8 cellular contexts compared by ENCODE assay signal in genomic region chr15:78876954-78877353, GRCh38. TPM values are rescaled to one million over a fixed set of nuclear protein-coding genes. Genes with fewer than 3 reads are reported as not detected.
DNase-seq lines count a peak whose midpoint lies in the region; ATAC-seq, FAIRE-seq and TF ChIP-seq lines count a peak whose summit lies in the region.
"Not testable (repeated sequence)": the region's sequence is repeated elsewhere in the genome, so short reads cannot be mapped to it uniquely, and the experiment has no call there.

No MANE protein-coding gene starts in this region.

- TF ChIP-seq POLR2A in GM12878 (IDR thresholded peaks at IDR 0.05; ENCODE audit: low read depth, low read length), result not testable (repeated sequence)

- H3F3A ChIP-seq in neural progenitor cell (ENCODE audit: low read depth), result peaks cover 22% of the 10 kb centered on the region

- ATAC-seq in activated CD8-positive, alpha-beta memory T cell treated with anti-CD3 and anti-CD28 coated beads, Interleukin-2, amount 10 ng/mL, durations not matched to agents 7 days and 5 days; GM12878; thoracic aorta (ENCODE audit: insufficient number of reproducible peaks, low FRiP score, low read depth): not testable (repeated sequence)

- H4K20me1 ChIP-seq in GM12878 (ENCODE audit: control insufficient read depth, insufficient read depth), result peaks cover 18% of the 10 kb centered on the region
- peaks cover 84% of the 10 kb centered on the region for H4K20me1 ChIP-seq in neural progenitor cell (ENCODE audit: low read depth)

- H3K4me1 ChIP-seq in CD4-positive, alpha-beta memory T cell (ENCODE audit: insufficient read depth, low read length), result peaks cover 80% of the 10 kb centered on the region
- H3K4me1 ChIP-seq in GM12878 (ENCODE audit: control insufficient read depth, insufficient read depth, low read length), result peaks cover 19% of the 10 kb centered on the region; the same call in 1 of the 2 replicates
- H3K4me1 ChIP-seq in cardiac muscle cell (ENCODE audit: low read depth), result peaks cover 36% of the 10 kb centered on the region
- peaks cover 57% of the 10 kb centered on the region for H3K4me1 ChIP-seq in neural progenitor cell
- H3K4me1 ChIP-seq in thoracic aorta (ENCODE audit: control insufficient read depth in 1 of 2, low read depth in 2 of 2), result peaks cover 52 to 76% of the 10 kb centered on the region in 2 donors

- not testable (repeated sequence) for H3K9me3 ChIP-seq in CD4-positive, alpha-beta memory T cell (ENCODE audit: control insufficient read depth in 1 of 2, low read length in 2 of 2); SK-N-MC (ENCODE audit: low read depth, low read length); GM12878 (replicated peaks; ENCODE audit: control insufficient read depth, insufficient read depth, low read length); cardiac muscle cell (ENCODE audit: low read depth); neural progenitor cell (ENCODE audit: low read depth); thoracic aorta

- peaks cover 20 to 63% of the 10 kb centered on the region in 2 donors for H3K36me3 Mint-ChIP-seq in CD4-positive, alpha-beta memory T cell
- peaks cover 54% of the 10 kb centered on the region for H3K36me3 Mint-ChIP-seq in HFFc6 (ENCODE audit: low read depth)
- H3K36me3 Mint-ChIP-seq in activated CD8-positive, alpha-beta memory T cell treated with anti-CD3 and anti-CD28 coated beads, Interleukin-2, amount 10 ng/mL, durations not matched to agents 7 days and 5 days, result peaks cover 42% of the 10 kb centered on the region
- H3K36me3 Mint-ChIP-seq in neural progenitor cell, result peaks cover 17% of the 10 kb centered on the region

- not testable (repeated sequence) for TF ChIP-seq CTCF in HFFc6 (IDR thresholded peaks at IDR 0.05); GM12878 (IDR thresholded peaks at IDR 0.05 in 2 of 3, conservative IDR thresholded peaks at IDR 0.05 in 1 of 3; ENCODE audit: control insufficient read depth in 2 of 3, extremely low read depth in 1 of 3, insufficient read depth in 1 of 3, low read depth in 3 of 3, low read length in 3 of 3); cardiac muscle cell (IDR thresholded peaks at IDR 0.05; ENCODE audit: low read depth, low read length); neural progenitor cell (IDR thresholded peaks at IDR 0.05); thoracic aorta (IDR thresholded peaks at IDR 0.05)

- H3K9me3 Mint-ChIP-seq in CD4-positive, alpha-beta memory T cell; HFFc6; activated CD8-positive, alpha-beta memory T cell treated with anti-CD3 and anti-CD28 coated beads, Interleukin-2, amount 10 ng/mL, durations not matched to agents 7 days and 5 days (ENCODE audit: low read depth); neural progenitor cell: not testable (repeated sequence)

- WGBS in GM12878 (ENCODE audit: insufficient coverage, insufficient replicate concordance, low lambda C conversion rate, missing lambda C conversion rate), result 2% methylated on average over 12 of the region's 14 CpGs

- H3K36me3 ChIP-seq in CD4-positive, alpha-beta memory T cell (ENCODE audit: insufficient read depth, low read length), result peaks cover 18% of the 10 kb centered on the region
- H3K36me3 ChIP-seq in SK-N-MC (ENCODE audit: insufficient read depth, low read length) (peaks cover 32% of the 10 kb centered on the region), GM12878 (ENCODE audit: control insufficient read depth in 2 of 2, insufficient read depth in 2 of 2, low read length in 1 of 2) (peaks cover 0 to 15% of the 10 kb centered on the region in 2 experiments; a peak in 3 of 4 replicates), cardiac muscle cell (peaks cover 16% of the 10 kb centered on the region)
- H3K36me3 ChIP-seq in neural progenitor cell, thoracic aorta: not testable (repeated sequence)

- peak overlapping the region in 3 of 7 donors; percentile 8 to 100 (median 46) for H3K27ac Mint-ChIP-seq in CD4-positive, alpha-beta memory T cell
- H3K27ac Mint-ChIP-seq in HFFc6, neural progenitor cell: not testable (repeated sequence)
- peak overlapping the region; percentile 28 for H3K27ac Mint-ChIP-seq in activated CD8-positive, alpha-beta memory T cell treated with anti-CD3 and anti-CD28 coated beads, Interleukin-2, amount 10 ng/mL, durations not matched to agents 7 days and 5 days

- H3K4me2 ChIP-seq in GM12878 (ENCODE audit: control insufficient read depth, insufficient read depth) (peak overlapping the region; percentile 72), neural progenitor cell (peak overlapping the region; percentile 81)

- H3K9ac ChIP-seq in SK-N-MC (ENCODE audit: insufficient read length); GM12878 (ENCODE audit: control insufficient read depth, insufficient read depth, low read length); neural progenitor cell: not testable (repeated sequence)

- DNase-seq in CD4-positive, alpha-beta memory T cell; HFFc6; SK-N-MC (ENCODE audit: low read depth, low spot score); activated CD8-positive, alpha-beta memory T cell treated with anti-CD3 and anti-CD28 coated beads, Interleukin-2, amount 10 ng/mL, durations not matched to agents 7 days and 5 days; GM12878 (ENCODE audit: low read depth, low spot score); cardiac muscle cell (ENCODE audit: low read depth in 1 of 2, low spot score in 1 of 2); neural progenitor cell (ENCODE audit: low spot score); thoracic aorta (ENCODE audit: low spot score): not testable (repeated sequence)

- peaks cover 90% of the 10 kb centered on the region for H3K79me2 ChIP-seq in GM12878 (ENCODE audit: control insufficient read depth, insufficient read depth, low read length)
- peaks cover 94% of the 10 kb centered on the region for H3K79me2 ChIP-seq in neural progenitor cell (ENCODE audit: low read depth)

- FAIRE-seq in GM12878 (lab: Jason Lieb, UNC), result not testable (repeated sequence)

- CTCF ChIA-PET in CD4-positive, alpha-beta memory T cell (lab: Charles Lee; ENCODE audit: partially characterized antibody), result interaction anchor here (0.8 kb wide), 1 partner anchor 14 kb away, joined by 3 read pairs; no protein-coding TSS in a partner anchor
- CTCF ChIA-PET in activated CD8-positive, alpha-beta memory T cell treated with anti-CD3 and anti-CD28 coated beads, Interleukin-2, amount 10 ng/mL, durations not matched to agents 7 days and 5 days (lab: Charles Lee), result interaction anchor here (1.0 to 1.1 kb wide), 3 partner anchors 9 to 38 kb away, joined by 3 read pairs; no protein-coding TSS in a partner anchor
- CTCF ChIA-PET in GM12878 (lab: Yijun Ruan, JAX), result interaction anchor here (0.5 to 1.2 kb wide), 6 partner anchors 14 to 607 kb away, joined by 3 to 4 read pairs (median 3); no protein-coding TSS in a partner anchor

- not testable (repeated sequence) for BruUV-seq in GM12878 (replicated peaks; lab: Mats Ljungman, UMichigan)

- not testable (repeated sequence) for H3K27ac ChIP-seq in CD4-positive, alpha-beta memory T cell (ENCODE audit: low read depth, low read length); SK-N-MC; GM12878 (ENCODE audit: control insufficient read depth, insufficient read depth); neural progenitor cell
- H3K27ac ChIP-seq in cardiac muscle cell, result peak overlapping the region; percentile 8
- peak overlapping the region in 1 of 2 donors; percentile 10 for H3K27ac ChIP-seq in thoracic aorta

- H3K4me1 Mint-ChIP-seq in CD4-positive, alpha-beta memory T cell, result peaks cover 43 to 98% (median 64%) of the 10 kb centered on the region in 4 donors
- H3K4me1 Mint-ChIP-seq in HFFc6 (ENCODE audit: low read depth), result peaks cover 67% of the 10 kb centered on the region
- H3K4me1 Mint-ChIP-seq in activated CD8-positive, alpha-beta memory T cell treated with anti-CD3 and anti-CD28 coated beads, Interleukin-2, amount 10 ng/mL, durations not matched to agents 7 days and 5 days, result peaks cover 68% of the 10 kb centered on the region
- peaks cover 35% of the 10 kb centered on the region for H3K4me1 Mint-ChIP-seq in neural progenitor cell

- not testable (repeated sequence) for H2AFZ ChIP-seq in GM12878 (ENCODE audit: control insufficient read depth, low read depth, low read length); neural progenitor cell (replicated peaks)

- not testable (repeated sequence) for H3K4me3 ChIP-seq in CD4-positive, alpha-beta memory T cell (ENCODE audit: low read length in 2 of 2); cardiac muscle cell
- peak overlapping the region; percentile 100 for H3K4me3 ChIP-seq in SK-N-MC
- peak overlapping the region; percentile 90 for H3K4me3 ChIP-seq in GM12878
- peak overlapping the region; percentile 19 for H3K4me3 ChIP-seq in neural progenitor cell
- peak overlapping the region; percentile 100 for H3K4me3 ChIP-seq in thoracic aorta

- intact Hi-C loops in CD4-positive, alpha-beta memory T cell (cut with micrococcal nuclease), result loop anchor here (2.0 to 10.0 kb wide), 2 partner anchors 14 to 122 kb away; no protein-coding TSS in a partner anchor
- intact Hi-C loops in GM12878 (cut with micrococcal nuclease; ENCODE audit: unreplicated experiment), result not testable (repeated sequence)

- in situ Hi-C loops in GM12878 (cut with MboI), result not testable (repeated sequence)

- POLR2A ChIA-PET in CD4-positive, alpha-beta memory T cell (lab: Charles Lee; ENCODE audit: partially characterized antibody), result interaction anchor here (1.3 kb wide), 1 partner anchor 15 kb away, joined by 4 read pairs; no protein-coding TSS in a partner anchor
- POLR2A ChIA-PET in GM12878 (lab: Charles Lee), result interaction anchor here (1.2 to 5.3 kb wide), 2 partner anchors 15 to 138 kb away, joined by 3 to 21 read pairs; no protein-coding TSS in a partner anchor

- not testable (repeated sequence) for H3K27me3 Mint-ChIP-seq in CD4-positive, alpha-beta memory T cell; activated CD8-positive, alpha-beta memory T cell treated with anti-CD3 and anti-CD28 coated beads, Interleukin-2, amount 10 ng/mL, durations not matched to agents 7 days and 5 days
- H3K27me3 Mint-ChIP-seq in HFFc6 (ENCODE audit: insufficient read depth), result peaks cover 15% of the 10 kb centered on the region; the same call in 1 of the 2 replicates
- peaks cover 16% of the 10 kb centered on the region for H3K27me3 Mint-ChIP-seq in neural progenitor cell (ENCODE audit: insufficient read depth, low read depth)

- RAD21 ChIA-PET in GM12878 (lab: Charles Lee; ENCODE audit: unreplicated experiment), result interaction anchor here (1.9 kb wide), 1 partner anchor 102 kb away, joined by 4 read pairs; no protein-coding TSS in a partner anchor

- TF ChIP-seq EP300 in GM12878 (IDR thresholded peaks at IDR 0.05; ENCODE audit: borderline replicate concordance in 1 of 2, control insufficient read depth in 1 of 2, low read depth in 2 of 2, low read length in 2 of 2), result not testable (repeated sequence)

- H3K4me3 Mint-ChIP-seq in CD4-positive, alpha-beta memory T cell, result peak overlapping the region; percentile 58 to 100 (median 98)
- H3K4me3 Mint-ChIP-seq in HFFc6, result peak overlapping the region; percentile 99
- peak overlapping the region; percentile 28 for H3K4me3 Mint-ChIP-seq in activated CD8-positive, alpha-beta memory T cell treated with anti-CD3 and anti-CD28 coated beads, Interleukin-2, amount 10 ng/mL, durations not matched to agents 7 days and 5 days
- not testable (repeated sequence) for H3K4me3 Mint-ChIP-seq in neural progenitor cell

- SMC1A ChIA-PET in GM12878 (lab: Charles Lee; ENCODE audit: uncharacterized antibody, unreplicated experiment), result interaction anchor here (1.0 to 2.1 kb wide), 4 partner anchors 14 to 308 kb away, joined by 3 to 9 read pairs (median 4); no protein-coding TSS in a partner anchor

- not testable (repeated sequence) for H3K27me3 ChIP-seq in CD4-positive, alpha-beta memory T cell (ENCODE audit: insufficient read depth, low read length); GM12878 (replicated peaks in 1 of 2; ENCODE audit: control insufficient read depth in 2 of 2, insufficient read depth in 2 of 2, low read length in 1 of 2); cardiac muscle cell; neural progenitor cell; thoracic aorta (replicated peaks; ENCODE audit: insufficient read depth)

- not testable (repeated sequence) for TF ChIP-seq RAD21 in GM12878 (IDR thresholded peaks at IDR 0.05; ENCODE audit: insufficient read depth, low read depth, low read length)

RNA-seq across cellular contexts. Expression of gene MORF4L1, which starts 4.3 kb away (rescaled TPM):
- 100 to 1,000 TPM; 260 to 263 TPM for total RNA-seq in CD4-positive, alpha-beta memory T cell
- polyA plus RNA-seq in CD4-positive, alpha-beta memory T cell, result 100 to 1,000 TPM; 284 to 395 TPM
- total RNA-seq in HFFc6 (2021; fragmentation: NEBNext Ultra II Directional; extraction: Animal tissue kit (Norgen Biotek cat#: 25700)), result 100 to 1,000 TPM; 346 to 512 (median 410) TPM
- 100 to 1,000 TPM; 235 to 275 TPM for total RNA-seq in activated CD8-positive, alpha-beta memory T cell treated with anti-CD3 and anti-CD28 coated beads, Interleukin-2, amount 10 ng/mL, durations not matched to agents 7 days and 5 days
- total RNA-seq in GM12878 (2013; cell fraction: nucleolus; rRNA removed), result 189 and 192 TPM in 2 replicates
- total RNA-seq in GM12878 (2014; rRNA removed) (113 and 132 TPM in 2 replicates), GM12878 (2014; rRNA removed; fragmentation: Illumina TruSeq; extraction: Trizol) (183 and 189 TPM in 2 replicates), GM12878 (2021) (227 and 245 TPM in 2 replicates), cardiac muscle cell (760 and 1,026 TPM in 2 replicates), neural progenitor cell (ENCODE audit: low replicate concordance) (633 and 930 TPM in 2 replicates), thoracic aorta (100 to 1,000 TPM; 330 to 355 TPM)
- 210 TPM for polyA plus RNA-seq in GM12878 (2011; ENCODE audit: low read depth)
- polyA plus RNA-seq in GM12878 (2011; rRNA removed) (356 and 537 TPM in 2 replicates), GM12878 (2014; fragmentation: Illumina TruSeq; extraction: Trizol) (636 and 940 TPM in 2 replicates), GM12878 (2014; fragmentation: Nextera tagmentation; extraction: Ambion mirVana) (100 to 1,000 TPM; 230 to 403 TPM), GM12878 (2014; rRNA removed) (325 and 426 TPM in 2 replicates), GM12878 (2016; fragmentation: Nextera tagmentation; extraction: Ambion mirVana) (100 to 1,000 TPM; 184 to 198 TPM), cardiac muscle cell (625 and 669 TPM in 2 replicates)
- 120 and 179 TPM in 2 replicates for polyA plus RNA-seq in GM12878 (2011; cell fraction: cytosol; rRNA removed)
- polyA plus RNA-seq in GM12878 (2011; cell fraction: nucleus; rRNA removed), result 98.5 and 126 TPM in 2 replicates
- 241 and 341 TPM in 2 replicates for polyA plus RNA-seq in GM12878 (2012)
- polyA minus RNA-seq in GM12878 (2011; rRNA and poly(A)+ RNA removed), result 76.0 and 104 TPM in 2 replicates
- polyA minus RNA-seq in GM12878 (2011; cell fraction: cytosol; rRNA and poly(A)+ RNA removed), result 52.9 and 57.2 TPM in 2 replicates
- polyA minus RNA-seq in GM12878 (2011; cell fraction: nucleus; rRNA and poly(A)+ RNA removed), result 41.2 and 59.2 TPM in 2 replicates
